ENCODE assay signal across 11 cellular contexts in genomic region chr10:47994045-47994444, GRCh38. TPM values are rescaled to one million over a fixed set of nuclear protein-coding genes. Genes with fewer than 3 reads are reported as not detected.
DNase-seq lines count a peak whose midpoint lies in the region; TF ChIP-seq lines count a peak whose summit lies in the region.
"Not testable (repeated sequence)": the region's sequence is repeated elsewhere in the genome, so short reads cannot be mapped to it uniquely, and the experiment has no call there.
"Had no signal": no experiment of that assay in that cellular context is flagged by ENCODE, and none has a peak within 500 bp of the region (broad histone marks: within the 10 kb centered on the region; RNA-seq: fewer than 3 reads in every experiment).

No MANE protein-coding gene starts in this region.

- CTCF ChIA-PET in A673 (lab: Charles Lee): not testable (repeated sequence)

- H3K36me3 ChIP-seq in A673 (ENCODE audit: insufficient read depth, low read length, poor library complexity, severe bottlenecking); kidney epithelial cell (ENCODE audit: control insufficient read depth, insufficient read depth, low read length): not testable (repeated sequence)

- H3K4me1 ChIP-seq in A673 (ENCODE audit: insufficient read depth, low read length, poor library complexity, severe bottlenecking): not testable (repeated sequence)

- H3K9me3 ChIP-seq in A673 (ENCODE audit: low read depth, low read length, poor library complexity, severe bottlenecking): not testable (repeated sequence)

- not testable (repeated sequence) for TF ChIP-seq CTCF in A673 (conservative IDR thresholded peaks at IDR 0.05; ENCODE audit: low read depth, low read length); kidney epithelial cell (IDR thresholded peaks at IDR 0.05; ENCODE audit: insufficient read depth, low read length, poor library complexity, severe bottlenecking)

- DNase-seq in A673 (ENCODE audit: low spot score) (peak; percentile 63), ELF-1 (ENCODE audit: low read depth, low spot score) (peak; percentile 9), KBM-7 (peak; percentile 11), RPMI7951 (ENCODE audit: low read depth) (peak; percentile 63), amniotic epithelial cell (ENCODE audit: low read depth) (peak; percentile 86), dedifferentiated amniotic fluid mesenchymal stem cell (ENCODE audit: extremely low spot score) (peak; percentile 14), kidney epithelial cell (ENCODE audit: low read depth) (peak; percentile 9)
- peak; percentile 6 for DNase-seq in stimulated activated CD4-positive, alpha-beta T cell treated with anti-CD3 and anti-CD28 coated beads, Interleukin-15, amount 100 ng/mL, for 24 hours

- intact Hi-C loops in A673 (cut with micrococcal nuclease; ENCODE audit: unreplicated experiment): not testable (repeated sequence)

- in situ Hi-C loops in KBM-7 (cut with MboI; ENCODE audit: low pct_unique_long_range_greater_than_20kb, low sequenced_read_pairs): not testable (repeated sequence)

- H3K27me3 ChIP-seq in A673 (replicated peaks; ENCODE audit: insufficient read depth, low read depth, low read length, poor library complexity); kidney epithelial cell (ENCODE audit: control insufficient read depth, insufficient read depth, low read length): not testable (repeated sequence)

- not testable (repeated sequence) for H3K27ac ChIP-seq in A673 (ENCODE audit: low read depth, low read length, poor library complexity, severe bottlenecking)

- BruUV-seq in A673 (replicated peaks; lab: Mats Ljungman, UMichigan): not testable (repeated sequence)

- H3K4me3 ChIP-seq in A673 (ENCODE audit: low read depth, low read length, poor library complexity, severe bottlenecking); kidney epithelial cell (ENCODE audit: low read depth, low read length): not testable (repeated sequence)

- POLR2A ChIA-PET in A673 (lab: Charles Lee; ENCODE audit: low non-redundant PET): not testable (repeated sequence)

RNA-seq across cellular contexts. Expression of gene FAM25C, which starts 5.5 kb away (rescaled TPM):
- total RNA-seq in A673 (2021): not detected in 2 replicates
- total RNA-seq in RPMI7951 (2014; rRNA removed; shearing (Covaris generic)): not detected in 2 replicates
- 7.0 and 36.4 TPM in 2 replicates for total RNA-seq in kidney epithelial cell
- total RNA-seq: CD8-positive, alpha-beta memory T cell; H4; Peyer's patch had no signal

Comparison
In these comparisons a context has a peak if more than half of its experiments do, and no peak if none do; other contexts are left out.
1. DNase-seq: peak in every context shown above with its lines; median percentile 86 in amniotic epithelial cell; 63 in A673; 63 in RPMI7951; 14 in dedifferentiated amniotic fluid mesenchymal stem cell; 11 in KBM-7; 9 in ELF-1; 9 in kidney epithelial cell; 6 in stimulated activated CD4-positive, alpha-beta T cell treated with anti-CD3 and anti-CD28 coated beads, Interleukin-15, amount 100 ng/mL, for 24 hours.